ENCODE assay signal across 8 cellular contexts in the genomic region with DNA sequence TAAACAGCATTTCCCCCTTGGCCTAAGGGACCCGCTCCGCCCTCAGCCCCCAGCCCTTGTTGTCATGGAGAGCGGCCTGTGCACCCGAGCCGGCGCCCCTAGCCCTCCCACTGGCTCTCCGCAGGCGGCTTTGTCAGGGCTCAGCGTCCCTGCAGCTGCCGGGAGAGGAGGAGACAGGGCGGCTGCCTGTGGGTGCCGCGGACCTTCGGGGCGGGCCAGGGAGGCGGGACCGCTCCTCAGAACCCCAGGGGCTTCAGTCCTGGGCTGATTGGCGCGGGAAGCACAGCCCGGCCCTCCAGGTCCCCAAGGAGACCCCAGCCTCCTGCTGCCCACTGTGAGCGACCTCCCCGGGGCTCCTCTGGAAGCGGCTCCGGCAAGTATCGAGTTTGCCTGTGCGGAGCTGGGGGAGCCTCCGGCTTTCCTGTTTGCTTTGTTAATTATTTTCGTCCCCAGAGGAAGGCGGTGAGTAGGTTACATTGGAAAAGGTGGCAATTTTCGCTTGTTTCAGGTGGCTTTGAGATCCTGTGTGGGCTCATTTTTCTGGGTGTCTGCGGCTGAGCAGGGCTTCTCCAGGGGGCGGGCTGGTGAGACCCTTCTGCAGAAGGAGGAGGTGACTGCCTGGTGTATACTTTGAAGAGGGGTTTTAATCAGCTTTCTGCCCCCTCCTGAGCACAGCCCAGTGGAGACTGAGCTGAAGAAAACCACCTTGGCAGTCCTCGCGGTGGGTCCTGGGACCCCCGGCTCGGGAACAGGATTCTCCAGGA. TPM values are rescaled to one million over a fixed set of nuclear protein-coding genes. Genes with fewer than 3 reads are reported as not detected.
DNase-seq lines count a peak whose midpoint lies in the region; ATAC-seq lines count a peak whose summit lies in the region.

A gene with protein sequence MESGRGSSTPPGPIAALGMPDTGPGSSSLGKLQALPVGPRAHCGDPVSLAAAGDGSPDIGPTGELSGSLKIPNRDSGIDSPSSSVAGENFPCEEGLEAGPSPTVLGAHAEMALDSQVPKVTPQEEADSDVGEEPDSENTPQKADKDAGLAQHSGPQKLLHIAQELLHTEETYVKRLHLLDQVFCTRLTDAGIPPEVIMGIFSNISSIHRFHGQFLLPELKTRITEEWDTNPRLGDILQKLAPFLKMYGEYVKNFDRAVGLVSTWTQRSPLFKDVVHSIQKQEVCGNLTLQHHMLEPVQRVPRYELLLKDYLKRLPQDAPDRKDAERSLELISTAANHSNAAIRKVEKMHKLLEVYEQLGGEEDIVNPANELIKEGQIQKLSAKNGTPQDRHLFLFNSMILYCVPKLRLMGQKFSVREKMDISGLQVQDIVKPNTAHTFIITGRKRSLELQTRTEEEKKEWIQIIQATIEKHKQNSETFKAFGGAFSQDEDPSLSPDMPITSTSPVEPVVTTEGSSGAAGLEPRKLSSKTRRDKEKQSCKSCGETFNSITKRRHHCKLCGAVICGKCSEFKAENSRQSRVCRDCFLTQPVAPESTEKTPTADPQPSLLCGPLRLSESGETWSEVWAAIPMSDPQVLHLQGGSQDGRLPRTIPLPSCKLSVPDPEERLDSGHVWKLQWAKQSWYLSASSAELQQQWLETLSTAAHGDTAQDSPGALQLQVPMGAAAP (plus strand): TSS at position 256 of the 764 bp plus-strand sequence. CDS start 28,734 bp downstream, outside the sequence.

- H3K4me1 ChIP-seq in HAP-1 (peaks cover 6% of the 10 kb centered on the region), rectal smooth muscle tissue (ENCODE audit: control insufficient read depth, insufficient read depth, low read length) (no peaks in the 10 kb centered on the region)

- H3K9me3 ChIP-seq in HAP-1: peaks cover 4% of the 10 kb centered on the region

- H3K36me3 ChIP-seq in HAP-1 (replicated peaks): no peaks in the 10 kb centered on the region
- H3K36me3 ChIP-seq in rectal smooth muscle tissue (ENCODE audit: control insufficient read depth, insufficient read depth, low read length): no peaks in the 10 kb centered on the region

- no peak within 1 kb of the TSS for H3K9ac ChIP-seq in rectal smooth muscle tissue (ENCODE audit: low read length)

- intact Hi-C loops in left ventricle myocardium superior (cut with micrococcal nuclease): no loop called here

- peak; percentile 48 to 81 for DNase-seq in HAP-1 (ENCODE audit: low spot score in 2 of 2)
- peak; percentile 37 for DNase-seq in NCI-H748 treated with DMSO at 0.1 percent for 48 hours (lab: John Stamatoyannopoulos, UW)
- peak; percentile 42 for DNase-seq in activated gamma-delta T cell treated with Interleukin-2 at 50 U/mL for 16 hours
- DNase-seq in left ventricle myocardium superior: peak; percentile 56
- DNase-seq in Ammon's horn (ENCODE audit: low spot score): no peak

- H3K27me3 ChIP-seq in HAP-1 (ENCODE audit: low read depth): no peaks in the 10 kb centered on the region
- H3K27me3 ChIP-seq in rectal smooth muscle tissue (ENCODE audit: control insufficient read depth, insufficient read depth, low read length): peaks cover 4% of the 10 kb centered on the region

- H3K27ac ChIP-seq in rectal smooth muscle tissue (ENCODE audit: low read depth, low read length): no peak within 1 kb of the TSS

- H3K4me3 ChIP-seq in HAP-1 (peak within 1 kb of the TSS; percentile 35), rectal smooth muscle tissue (ENCODE audit: low read length) (peak within 1 kb of the TSS; percentile 45)

- peak; percentile 77 for ATAC-seq in left ventricle myocardium superior
- ATAC-seq in HG03135 (IDR thresholded peaks at IDR 0.05; ENCODE audit: unreplicated experiment): no peak
- ATAC-seq in GM19023 (IDR thresholded peaks at IDR 0.05; ENCODE audit: unreplicated experiment): no peak

- in situ Hi-C loops in HAP-1 (cut with MboI; ENCODE audit: low sequenced_read_pairs): no loop called here

RNA-seq across cellular contexts. Expression of the gene that starts here (rescaled TPM):
- 3.2 TPM for total RNA-seq in left ventricle myocardium superior
